In the genomic region with DNA sequence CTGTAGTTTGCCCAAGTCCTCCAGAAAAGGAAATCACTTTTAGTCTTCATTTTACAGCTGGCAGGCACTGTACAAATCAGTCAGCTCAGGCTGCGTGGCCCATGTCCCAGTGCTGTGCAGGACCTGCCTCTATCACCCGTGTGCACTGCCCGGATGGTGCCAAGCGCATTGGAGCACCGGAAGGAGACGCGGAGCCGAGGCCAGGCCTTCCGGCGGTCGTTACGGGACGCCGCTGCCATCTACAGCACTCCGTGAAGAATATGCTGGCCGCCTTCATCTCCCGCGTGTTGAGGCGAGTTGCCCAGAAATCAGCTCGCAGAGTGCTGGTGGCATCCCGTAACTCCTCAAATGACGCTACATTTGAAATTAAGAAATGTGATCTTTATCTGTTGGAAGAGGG, we compare ENCODE assay signal across 24 cellular contexts. TPM values are rescaled to one million over a fixed set of nuclear protein-coding genes. Genes with fewer than 3 reads are reported as not detected.
"Had no signal": no experiment of that assay in that cellular context is flagged by ENCODE, and none has a peak within 500 bp of the region (broad histone marks: within the 10 kb centered on the region; RNA-seq: fewer than 3 reads in every experiment).

A gene (plus strand): TSS at position 203 of the 400 bp plus-strand sequence. CDS start 58 bp downstream, at position 261.

- FAIRE-seq: frontal cortex, small intestine had no signal

- H3K27me3 ChIP-seq: dorsolateral prefrontal cortex, heart left ventricle, neutrophil, right atrium auricular region, thyroid gland, upper lobe of left lung, uterus had no signal

- H3K36me3 Mint-ChIP-seq: naive B cell had no signal

- H3K36me3 ChIP-seq: heart left ventricle, left ventricle myocardium inferior, neutrophil, right atrium auricular region, thyroid gland, upper lobe of left lung, uterus had no signal

- H3K9me3 Mint-ChIP-seq: nephron had no signal

- H3K4me3 Mint-ChIP-seq: naive B cell, nephron had no signal

- DNase-seq: cortex of kidney; dorsolateral prefrontal cortex; effector CD8-positive, alpha-beta T cell; hypothalamus; islet precursor cell; left ventricle myocardium inferior; mesenchymal stem cell; naive B cell; small intestine; stimulated activated CD4-positive, alpha-beta T cell treated with anti-CD3 and anti-CD28 coated beads, Interleukin-2, amount 100 ng/mL, for 48 hours; stimulated activated naive CD4-positive, alpha-beta T cell treated with Interleukin-2 at 50 U/mL for 16 hours; thyroid gland; uterus had no signal

- H3K4me1 Mint-ChIP-seq: naive B cell, nephron had no signal

- H3K4me1 ChIP-seq: left ventricle myocardium inferior, right atrium auricular region, thyroid gland, upper lobe of left lung, uterus had no signal

- H3K27ac Mint-ChIP-seq: naive B cell, nephron had no signal

- H3K27ac ChIP-seq: dorsolateral prefrontal cortex, heart left ventricle, left ventricle myocardium inferior, neutrophil, right atrium auricular region, thyroid gland, upper lobe of left lung, uterus had no signal

- H3K9me3 ChIP-seq: heart left ventricle, left ventricle myocardium inferior, neutrophil, right atrium auricular region, thyroid gland, upper lobe of left lung, uterus had no signal

- H3K4me3 ChIP-seq: dorsolateral prefrontal cortex, heart left ventricle, left ventricle myocardium inferior, lung, right atrium auricular region, thyroid gland, upper lobe of left lung, uterus had no signal

- H3K27me3 Mint-ChIP-seq: naive B cell had no signal

RNA-seq across cellular contexts. Expression of the gene that starts here (rescaled TPM):
- total RNA-seq: fibroblast of lung, frontal cortex, glomerular endothelial cell, heart left ventricle, left ventricle myocardium inferior, lung, osteoblast, right atrium auricular region, upper lobe of left lung, uterus had no signal
- polyA plus RNA-seq: esophagus, fibroblast of lung, heart left ventricle, lung, small intestine had no signal
